Comparison of ENCODE assay signal across 27 cellular contexts in genomic region chr10:36638461-36638860, GRCh38.
"Had no signal": no experiment of that assay in that cellular context is flagged by ENCODE, and none has a peak within 500 bp of the region (broad histone marks: within the 10 kb centered on the region; RNA-seq: fewer than 3 reads in every experiment).

No MANE protein-coding gene starts in this region.

- H3K36me3 ChIP-seq: esophagus muscularis mucosa, heart right ventricle, lower lobe of right lung, neutrophil, right lobe of liver, stomach, thyroid gland, vagina had no signal

- H3K79me2 ChIP-seq: parathyroid adenoma had no signal

- H3K9me3 ChIP-seq: esophagus muscularis mucosa, lower lobe of right lung, neutrophil, right lobe of liver, stomach, thyroid gland, vagina had no signal

- H3K27me3 ChIP-seq: neutrophil, right lobe of liver, thyroid gland, vagina had no signal

- H3K27ac ChIP-seq: coronary artery, esophagus muscularis mucosa, heart right ventricle, lower lobe of right lung, neutrophil, parathyroid adenoma, right lobe of liver, stomach, thyroid gland, vagina had no signal

- FAIRE-seq: endothelial cell of umbilical vein, keratinocyte had no signal

- ATAC-seq: heart right ventricle; left ventricle myocardium superior; lower lobe of right lung; natural killer cell; right lobe of liver; stimulated activated effector memory CD8-positive, alpha-beta T cell treated with anti-CD3 and anti-CD28 coated beads, Interleukin-12 subunit alpha, Interleukin-12 subunit beta, amount 100 ng/mL, for 72 hours had no signal

- H2AFZ ChIP-seq: parathyroid adenoma had no signal

- H3K4me2 ChIP-seq: smooth muscle cell had no signal

- H3K9ac ChIP-seq: parathyroid adenoma had no signal

- H3K4me3 ChIP-seq: coronary artery, esophagus muscularis mucosa, heart right ventricle, lower lobe of right lung, right lobe of liver, smooth muscle cell, stomach, thyroid gland, vagina had no signal

- DNase-seq: dermis blood vessel endothelial cell; effector memory CD4-positive, alpha-beta T cell; foreskin melanocyte; glutamatergic neuron; heart right ventricle; hippocampal formation; immature natural killer cell; left ventricle myocardium superior; lower lobe of right lung; natural killer cell; right lobe of liver; stimulated activated CD4-positive, alpha-beta T cell treated with anti-CD3 and anti-CD28 coated beads, Interleukin-12 subunit alpha, Interleukin-12 subunit beta, amount 100 ng/mL, for 4 hours; stimulated activated CD4-positive, alpha-beta T cell treated with anti-CD3 and anti-CD28 coated beads, Interleukin-1b, Interleukin-23, amount 100 ng/mL, for 48 hours; stimulated activated CD4-positive, alpha-beta T cell treated with anti-CD3 and anti-CD28 coated beads, Interleukin-4, amount 100 ng/mL, for 24 hours; stimulated activated naive CD4-positive, alpha-beta T cell treated with Interleukin-2 at 50 U/mL for 16 hours; stomach; thyroid gland; trophoblast cell had no signal

- H3K4me1 ChIP-seq: esophagus muscularis mucosa, heart right ventricle, lower lobe of right lung, parathyroid adenoma, right lobe of liver, stomach, thyroid gland, vagina had no signal
